ENCODE assay signal across 29 cellular contexts in the genomic region with DNA sequence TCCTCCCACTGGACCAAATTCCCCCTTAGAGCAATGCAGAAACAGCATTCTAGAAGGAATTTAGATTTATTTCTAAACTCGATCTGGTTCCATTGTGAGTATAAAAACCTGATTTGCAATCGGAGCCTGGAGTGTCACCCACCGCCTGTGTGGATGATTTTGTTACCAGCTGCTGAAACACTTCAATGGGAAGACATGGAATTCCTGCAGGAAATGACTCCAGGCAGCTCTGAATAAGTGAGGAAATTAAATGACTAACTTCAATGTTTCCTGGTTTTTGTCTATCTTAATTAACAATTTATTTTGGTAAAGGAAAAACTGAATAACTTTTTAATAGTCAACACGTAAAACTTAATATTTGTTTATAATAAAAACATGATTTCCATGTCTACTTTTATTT. TPM values are rescaled to one million over a fixed set of nuclear protein-coding genes. Genes with fewer than 3 reads are reported as not detected.
"Had no signal": no experiment of that assay in that cellular context is flagged by ENCODE, and none has a peak within 500 bp of the region (broad histone marks: within the 10 kb centered on the region; RNA-seq: fewer than 3 reads in every experiment).

No MANE protein-coding gene starts in this region.

- H3K4me3 Mint-ChIP-seq: activated CD8-positive, alpha-beta T cell treated with anti-CD3 and anti-CD28 coated beads, Interleukin-2, amount 10 ng/mL, durations not matched to agents 7 days and 5 days; activated naive CD8-positive, alpha-beta T cell treated with anti-CD3 and anti-CD28 coated beads, Interleukin-2, amount 10 ng/mL, durations not matched to agents 7 days and 5 days; activated T-cell treated with anti-CD3 and anti-CD28 coated beads, Interleukin-2, amount 50 U/mL, for 24 hours; central memory CD8-positive, alpha-beta T cell; naive B cell; neural progenitor cell; stimulated activated naive B cell treated with anti-CD40 and anti-IgM and Interleukin-4, amounts not matched to agents 10 μg/mL and 1 μg/mL and 100 μg/mL, for 72 hours; T-cell had no signal

- H3K27ac ChIP-seq: colonic mucosa, esophagus muscularis mucosa, neural progenitor cell, prostate gland, sigmoid colon, upper lobe of right lung had no signal

- ATAC-seq: activated CD8-positive, alpha-beta T cell treated with anti-CD3 and anti-CD28 coated beads, Interleukin-2, amount 10 ng/mL, durations not matched to agents 7 days and 5 days; mucosa of descending colon; SK-N-SH treated with all-trans-retinoic acid at 6 μM for 48 hours; stimulated activated naive B cell treated with anti-CD40 and anti-IgM and Interleukin-4, amounts not matched to agents 10 μg/mL and 1 μg/mL and 100 μg/mL, for 72 hours; T-cell; upper lobe of right lung had no signal

- FAIRE-seq: endometrium, keratinocyte had no signal

- H2AFZ ChIP-seq: neural progenitor cell had no signal

- H3K36me3 Mint-ChIP-seq: activated naive CD8-positive, alpha-beta T cell treated with anti-CD3 and anti-CD28 coated beads, Interleukin-2, amount 10 ng/mL, durations not matched to agents 7 days and 5 days; naive B cell; neural progenitor cell; stimulated activated naive B cell treated with anti-CD40 and anti-IgM and Interleukin-4, amounts not matched to agents 10 μg/mL and 1 μg/mL and 100 μg/mL, for 72 hours; T-cell had no signal

- H3K4me1 ChIP-seq: colonic mucosa, neural progenitor cell, prostate gland, sigmoid colon, upper lobe of right lung had no signal

- H3K4me3 ChIP-seq: colonic mucosa, esophagus muscularis mucosa, mucosa of descending colon, neural progenitor cell, prostate gland, sigmoid colon, upper lobe of right lung had no signal

- H3K27ac Mint-ChIP-seq: activated CD8-positive, alpha-beta T cell treated with anti-CD3 and anti-CD28 coated beads, Interleukin-2, amount 10 ng/mL, durations not matched to agents 7 days and 5 days; activated naive CD8-positive, alpha-beta T cell treated with anti-CD3 and anti-CD28 coated beads, Interleukin-2, amount 10 ng/mL, durations not matched to agents 7 days and 5 days; activated T-cell treated with anti-CD3 and anti-CD28 coated beads, Interleukin-2, amount 50 U/mL, for 24 hours; activated T-helper 2 cell treated with anti-CD3 and anti-CD28 coated beads, Interferon-gamma antibody, Interleukin-2, Interleukin-4, amounts not matched to agents 10 μg/mL and 5 μg/mL and 100 μg/mL, durations not matched to agents 14 hours and 24 hours and 36 hours; naive B cell; neural progenitor cell; stimulated activated naive B cell treated with anti-CD40 and anti-IgM and Interleukin-4, amounts not matched to agents 10 μg/mL and 1 μg/mL and 100 μg/mL, for 72 hours; T-cell had no signal

- H3K9me3 Mint-ChIP-seq: activated naive CD8-positive, alpha-beta T cell treated with anti-CD3 and anti-CD28 coated beads, Interleukin-2, amount 10 ng/mL, durations not matched to agents 7 days and 5 days; central memory CD8-positive, alpha-beta T cell; neural progenitor cell; stimulated activated naive B cell treated with anti-CD40 and anti-IgM and Interleukin-4, amounts not matched to agents 10 μg/mL and 1 μg/mL and 100 μg/mL, for 72 hours had no signal

- H3K4me1 Mint-ChIP-seq: activated naive CD8-positive, alpha-beta T cell treated with anti-CD3 and anti-CD28 coated beads, Interleukin-2, amount 10 ng/mL, durations not matched to agents 7 days and 5 days; naive B cell; neural progenitor cell; stimulated activated naive B cell treated with anti-CD40 and anti-IgM and Interleukin-4, amounts not matched to agents 10 μg/mL and 1 μg/mL and 100 μg/mL, for 72 hours; T-cell had no signal

- H3K27me3 ChIP-seq: colonic mucosa, esophagus muscularis mucosa, neural progenitor cell, sigmoid colon, upper lobe of right lung had no signal

- H3K9ac ChIP-seq: neural progenitor cell had no signal

- DNase-seq: activated CD4-positive, alpha-beta T cell treated with anti-CD3 and anti-CD28 coated beads for 48 hours; activated CD4-positive, CD25-positive, alpha-beta regulatory T cell; activated CD8-positive, alpha-beta T cell treated with anti-CD3 and anti-CD28 coated beads, Interleukin-2, amount 10 ng/mL, durations not matched to agents 7 days and 5 days; activated naive CD4-positive, alpha-beta T cell treated with Interleukin-2 at 50 U/mL for 16 hours; activated naive CD8-positive, alpha-beta T cell treated with anti-CD3 and anti-CD28 coated beads, Interleukin-2, amount 10 ng/mL, durations not matched to agents 7 days and 5 days; activated T-cell treated with anti-CD3 and anti-CD28 coated beads, Interleukin-2, amount 50 U/mL, for 24 hours; amygdala; colonic mucosa; hippocampal formation; mesenchymal stem cell; mucosa of descending colon; naive B cell; sigmoid colon; stimulated activated naive B cell treated with anti-CD40 and anti-IgM and Interleukin-4, amounts not matched to agents 10 μg/mL and 1 μg/mL and 100 μg/mL, for 72 hours; T-cell; T-helper 9 cell; upper lobe of right lung had no signal

- H3K4me2 ChIP-seq: neural progenitor cell had no signal

- H3K27me3 Mint-ChIP-seq: activated naive CD8-positive, alpha-beta T cell treated with anti-CD3 and anti-CD28 coated beads, Interleukin-2, amount 10 ng/mL, durations not matched to agents 7 days and 5 days; activated T-cell treated with anti-CD3 and anti-CD28 coated beads, Interleukin-2, amount 50 U/mL, for 24 hours; central memory CD8-positive, alpha-beta T cell; naive B cell; stimulated activated naive B cell treated with anti-CD40 and anti-IgM and Interleukin-4, amounts not matched to agents 10 μg/mL and 1 μg/mL and 100 μg/mL, for 72 hours; T-cell had no signal

- H3K36me3 ChIP-seq: colonic mucosa, esophagus muscularis mucosa, neural progenitor cell, prostate gland, sigmoid colon, upper lobe of right lung had no signal

- H3K9me3 ChIP-seq: colonic mucosa, esophagus muscularis mucosa, mucosa of descending colon, prostate gland, sigmoid colon, upper lobe of right lung had no signal

RNA-seq across cellular contexts. Expression of gene CTAGE1, which starts 19.3 kb away (rescaled TPM):
- total RNA-seq: activated CD8-positive, alpha-beta T cell treated with anti-CD3 and anti-CD28 coated beads, Interleukin-2, amount 10 ng/mL, durations not matched to agents 7 days and 5 days; activated naive CD8-positive, alpha-beta T cell treated with anti-CD3 and anti-CD28 coated beads, Interleukin-2, amount 10 ng/mL, durations not matched to agents 7 days and 5 days; activated T-helper 2 cell treated with anti-CD3 and anti-CD28 coated beads, Interferon-gamma antibody, Interleukin-2, Interleukin-4, amounts not matched to agents 10 μg/mL and 5 μg/mL and 100 μg/mL, durations not matched to agents 14 hours and 24 hours and 36 hours; colonic mucosa; esophagus muscularis mucosa; glomerular endothelial cell; liver; mucosa of descending colon; osteoblast; sigmoid colon; T-cell; upper lobe of right lung had no signal
- polyA plus RNA-seq: keratinocyte, liver, sigmoid colon, thymus had no signal
